ENCODE assay signal across 17 cellular contexts in genomic region chr3:149641011-149641728, GRCh38. TPM values are rescaled to one million over a fixed set of nuclear protein-coding genes. Genes with fewer than 3 reads are reported as not detected.
DNase-seq lines count a peak whose midpoint lies in the region; ATAC-seq and TF ChIP-seq lines count a peak whose summit lies in the region.
"Had no signal": no experiment of that assay in that cellular context is flagged by ENCODE, and none has a peak within 500 bp of the region (broad histone marks: within the 10 kb centered on the region; RNA-seq: fewer than 3 reads in every experiment).

No MANE protein-coding gene starts in this region.

- H2AFZ ChIP-seq in GM23248: no peak overlapping the region

- peak overlapping the region; percentile 38 for H3K4me2 ChIP-seq in GM23248 (ENCODE audit: unreplicated experiment)
- H3K4me2 ChIP-seq: KMS-11 had no signal

- H3K9ac ChIP-seq in GM23248 (peak overlapping the region; percentile 4; the same call in 1 of the 2 replicates), liver (ENCODE audit: low read depth in 1 of 2, low read length in 2 of 2) (no peak overlapping the region)
- H3K9ac ChIP-seq: KMS-11 had no signal

- H3K9me3 Mint-ChIP-seq in chondrocyte (ENCODE audit: low read depth): no peaks in the 10 kb centered on the region
- H3K9me3 Mint-ChIP-seq: activated naive CD4-positive, alpha-beta T cell treated with anti-CD3 and anti-CD28 coated beads for 36 hours; effector memory CD8-positive, alpha-beta T cell had no signal

- H4K20me1 ChIP-seq in GM23248 (ENCODE audit: insufficient read depth): 0 out of 2 replicates have a peak, but pooled peaks cover 4% of the 10 kb centered on the region

- no peaks in the 10 kb centered on the region for H3K27me3 Mint-ChIP-seq in chondrocyte (ENCODE audit: low read depth)

- TF ChIP-seq EP300 in sigmoid colon (IDR thresholded peaks at IDR 0.05): no peak

- in situ Hi-C loops in GM23248 (cut with MboI): no loop called here

- TF ChIP-seq CTCF in chondrocyte (IDR thresholded peaks at IDR 0.05): no peak
- no peak for TF ChIP-seq CTCF in liver (IDR thresholded peaks at IDR 0.05; ENCODE audit: low read depth, low read length, missing input control)
- TF ChIP-seq CTCF in sigmoid colon (IDR thresholded peaks at IDR 0.05): no peak

- H3K4me1 ChIP-seq in GM23248 (ENCODE audit: insufficient read depth) (peaks cover 42% of the 10 kb centered on the region), liver (ENCODE audit: control insufficient read depth in 4 of 4, insufficient read depth in 4 of 4, low read length in 3 of 4) (peaks cover 5 to 47% (median 31%) of the 10 kb centered on the region in 4 donors), sigmoid colon (peaks cover 0 to 81% (median 69%) of the 10 kb centered on the region in 4 donors)

- peak; percentile 44 for DNase-seq in GM23248
- DNase-seq in chondrocyte (ENCODE audit: low spot score): no peak
- no peak for DNase-seq in sigmoid colon
- DNase-seq in T-helper 1 cell: no peak
- no peak for DNase-seq in NCI-H146 treated with DMSO at 0.1 percent for 48 hours (lab: John Stamatoyannopoulos, UW; ENCODE audit: unreplicated experiment)
- DNase-seq: activated naive CD4-positive, alpha-beta T cell treated with anti-CD3 and anti-CD28 coated beads for 36 hours; DMS153; effector memory CD8-positive, alpha-beta T cell; H7; naive thymus-derived CD4-positive, alpha-beta T cell; NCI-H1694; NCI-H510A treated with DMSO at 0.1 percent for 48 hours; stimulated activated naive CD4-positive, alpha-beta T cell treated with Interleukin-2 at 50 U/mL for 16 hours had no signal

- H3K27ac ChIP-seq in GM23248 (peak overlapping the region; percentile 20), liver (ENCODE audit: low read depth in 1 of 2, low read length in 2 of 2) (no peak overlapping the region), sigmoid colon (peak overlapping the region; percentile 57 to 84 (median 70))
- H3K27ac ChIP-seq: KMS-11 had no signal

- peaks cover 60% of the 10 kb centered on the region for H3K4me1 Mint-ChIP-seq in chondrocyte (ENCODE audit: low read depth)
- H3K4me1 Mint-ChIP-seq: naive thymus-derived CD4-positive, alpha-beta T cell had no signal

- H3K4me3 ChIP-seq in GM23248 (peak overlapping the region; percentile 17), liver (ENCODE audit: low read depth in 1 of 3, low read length in 3 of 3) (no peak overlapping the region), sigmoid colon (no peak overlapping the region)

- no peaks in the 10 kb centered on the region for H3K36me3 ChIP-seq in GM23248 (ENCODE audit: low read depth)
- no peaks in the 10 kb centered on the region for H3K36me3 ChIP-seq in liver (ENCODE audit: control insufficient read depth in 4 of 4, insufficient read depth in 3 of 4, low read depth in 1 of 4, low read length in 3 of 4)
- no peaks in the 10 kb centered on the region for H3K36me3 ChIP-seq in sigmoid colon

- WGBS in GM23248 (ENCODE audit: low coverage in 1 of 2, low lambda C conversion rate in 2 of 2, missing lambda C conversion rate in 2 of 2), 2 experiments: 30 to 32% methylated on average over 7 of the region's 7 CpGs
- whole genome bisulfite sequencing in liver: 66% methylated on average over 7 of the region's 7 CpGs
- 43 to 73% methylated on average over 7 of the region's 7 CpGs for WGBS in sigmoid colon, 2 donors

- H3K79me2 ChIP-seq in GM23248 (ENCODE audit: insufficient read depth): peaks cover 97% of the 10 kb centered on the region

- TF ChIP-seq POLR2A in sigmoid colon (IDR thresholded peaks at IDR 0.05): no peak

- H3F3A ChIP-seq in GM23248 (ENCODE audit: insufficient read depth): peaks cover 54% of the 10 kb centered on the region

- no peak for ATAC-seq in GM21576 (IDR thresholded peaks at IDR 0.05; ENCODE audit: unreplicated experiment)
- no peak for ATAC-seq in HG03159 (IDR thresholded peaks at IDR 0.05; ENCODE audit: unreplicated experiment)
- ATAC-seq: effector memory CD8-positive, alpha-beta T cell; naive thymus-derived CD4-positive, alpha-beta T cell had no signal

- H3K4me3 Mint-ChIP-seq in chondrocyte (ENCODE audit: unreplicated experiment): no peak overlapping the region
- H3K4me3 Mint-ChIP-seq: activated naive CD4-positive, alpha-beta T cell treated with anti-CD3 and anti-CD28 coated beads for 36 hours; effector memory CD8-positive, alpha-beta T cell; naive thymus-derived CD4-positive, alpha-beta T cell had no signal

- H3K36me3 Mint-ChIP-seq in chondrocyte (ENCODE audit: low read depth): peaks cover 4% of the 10 kb centered on the region

- H3K9me3 ChIP-seq in GM23248 (ENCODE audit: low read depth) (no peaks in the 10 kb centered on the region), liver (ENCODE audit: control insufficient read depth in 4 of 4, low read length in 3 of 4) (no peaks in the 10 kb centered on the region), sigmoid colon (no peaks in the 10 kb centered on the region)

- TF ChIP-seq RAD21 in liver (IDR thresholded peaks at IDR 0.05): no peak

- intact Hi-C loops in sigmoid colon (cut with DNase I): no loop called here

- peak overlapping the region; percentile 38 for H3K27ac Mint-ChIP-seq in chondrocyte (ENCODE audit: unreplicated experiment)
- H3K27ac Mint-ChIP-seq: activated naive CD4-positive, alpha-beta T cell treated with anti-CD3 and anti-CD28 coated beads for 36 hours; effector memory CD8-positive, alpha-beta T cell; naive thymus-derived CD4-positive, alpha-beta T cell had no signal

- H3K9me2 ChIP-seq in GM23248 (ENCODE audit: insufficient read depth): no peaks in the 10 kb centered on the region

- no peaks in the 10 kb centered on the region for H3K27me3 ChIP-seq in GM23248 (replicated peaks; ENCODE audit: insufficient read depth)
- no peaks in the 10 kb centered on the region for H3K27me3 ChIP-seq in liver (ENCODE audit: control insufficient read depth in 4 of 4, insufficient read depth in 4 of 4, low read length in 3 of 4)
- H3K27me3 ChIP-seq in sigmoid colon: no peaks in the 10 kb centered on the region

TF ChIP-seq in liver, 16 proteins besides CTCF, POLR2A, EP300 and RAD21:
- TF ChIP-seq RXRA (IDR thresholded peaks at IDR 0.05) (peak; percentile 18 to 29), HNF4A (conservative IDR thresholded peaks at IDR 0.05) (peak in 1 of 2 donors; percentile 6), JUND (IDR thresholded peaks at IDR 0.05) (no peak), SP1 (IDR thresholded peaks at IDR 0.05) (peak; percentile 11)
TF ChIP-seq in liver: peak in this region for 3.

RNA-seq across cellular contexts. Expression of gene WWTR1, which starts 16.7 kb away (rescaled TPM):
- total RNA-seq in GM23248 (2014; rRNA removed; shearing (Covaris generic)): 53.3 and 57.4 TPM in 2 replicates
- polyA plus RNA-seq in GM23248 (2016; fragmentation: Nextera tagmentation; extraction: Ambion mirVana): 75.7 and 78.2 TPM in 2 replicates
- 107 to 121 TPM (median 111 TPM) in 3 replicates for total RNA-seq in chondrocyte
- total RNA-seq in liver: 10 to 100 TPM in 1 of 2 donors, 1 to 10 TPM in 1; 4.5 to 11.8 TPM
- 1 to 10 TPM; 8.9 to 9.2 TPM for polyA plus RNA-seq in liver
- total RNA-seq in sigmoid colon: 100 to 1,000 TPM; 243 to 340 (median 317) TPM
- polyA plus RNA-seq in sigmoid colon: 10 to 100 TPM in 2 of 3 donors, 1 to 10 TPM in 1; 7.9 to 19.2 (median 15.2) TPM

Comparison
In these comparisons a context has a peak if more than half of its experiments do, and no peak if none do; other contexts are left out.
1. H3K27ac ChIP-seq: peak in GM23248 (single experiment) and sigmoid colon (4 of 4); none in liver (0 of 2).